In the genomic region with DNA sequence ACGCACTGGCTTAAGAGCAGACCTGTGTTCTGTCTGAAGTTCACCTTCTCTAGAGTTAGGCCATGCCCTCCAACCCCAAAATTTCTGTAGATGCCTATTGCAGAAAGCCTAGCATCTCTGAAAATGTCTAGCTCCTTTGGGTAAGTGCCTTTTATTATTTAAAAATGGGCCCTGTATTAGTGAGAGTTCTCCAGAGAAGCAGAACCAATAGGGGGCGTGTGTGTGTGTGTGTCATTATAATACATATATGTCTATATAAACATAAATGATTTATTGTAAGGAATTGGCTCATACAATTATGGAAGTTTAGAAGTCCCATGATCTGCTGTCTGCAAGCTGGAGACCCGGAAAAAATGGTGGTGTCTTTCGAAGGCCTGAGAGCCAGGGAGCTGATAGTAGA, we compare ENCODE assay signal across 21 cellular contexts.
A peak's percentile ranks its signal among the peaks of the same experiment; 100 is the strongest.
DNase-seq lines count a peak whose midpoint lies in the region; ATAC-seq and TF ChIP-seq lines count a peak whose summit lies in the region.
"Had no signal": no experiment of that assay in that cellular context is flagged by ENCODE, and none has a peak within 500 bp of the region (broad histone marks: within the 10 kb centered on the region; RNA-seq: fewer than 3 reads in every experiment).

No MANE protein-coding gene starts in this region.

- POLR2A ChIA-PET in AG04450 (lab: Yijun Ruan, JAX), result no interaction called here

- H2AFZ ChIP-seq in GM23248 (no peak overlapping the region), OCI-LY3 (ENCODE audit: low read depth, low read length) (no peak overlapping the region)

- no peak overlapping the region for H3K4me3 Mint-ChIP-seq in endodermal cell
- H3K4me3 Mint-ChIP-seq: activated CD4-positive, alpha-beta T cell treated with anti-CD3 and anti-CD28 coated beads, Interleukin-2, amount 10 ng/mL, durations not matched to agents 24 days and 14 days; effector memory CD8-positive, alpha-beta T cell; nephron progenitor cell had no signal

- 60 to 67% methylated on average over 4 of the region's 4 CpGs for WGBS in GM23248 (ENCODE audit: low coverage in 1 of 2, low lambda C conversion rate in 2 of 2, missing lambda C conversion rate in 2 of 2), 2 experiments
- WGBS in endodermal cell (ENCODE audit: insufficient coverage in 1 of 2, insufficient read length in 1 of 2), 2 experiments, result 89 to 91% methylated on average over 3 of the region's 4 CpGs
- WGBS in ovary, 3 donors, result 64 to 74% (median 71%) methylated on average over 4 of the region's 4 CpGs

- H3K79me2 ChIP-seq in GM23248 (ENCODE audit: insufficient read depth) (no peaks in the 10 kb centered on the region), OCI-LY3 (ENCODE audit: low read length) (no peaks in the 10 kb centered on the region)

- no peaks in the 10 kb centered on the region for H3K36me3 ChIP-seq in GM23248 (ENCODE audit: low read depth)
- no peaks in the 10 kb centered on the region for H3K36me3 ChIP-seq in OCI-LY3 (replicated peaks; ENCODE audit: low read depth, low read length)
- H3K36me3 ChIP-seq in endodermal cell (ENCODE audit: control insufficient read depth, insufficient read depth, low read length), result no peaks in the 10 kb centered on the region
- H3K36me3 ChIP-seq in ovary, result no peaks in the 10 kb centered on the region
- H3K36me3 ChIP-seq: right atrium auricular region had no signal

- H3K9me3 Mint-ChIP-seq in endodermal cell, result peaks cover 7% of the 10 kb centered on the region
- H3K9me3 Mint-ChIP-seq: activated CD4-positive, alpha-beta T cell treated with anti-CD3 and anti-CD28 coated beads, Interleukin-2, amount 10 ng/mL, durations not matched to agents 24 days and 14 days; effector memory CD8-positive, alpha-beta T cell had no signal

- H3K9me3 ChIP-seq in AG04450 (ENCODE audit: control insufficient read depth, insufficient read depth, low read length) (no peaks in the 10 kb centered on the region), GM23248 (ENCODE audit: low read depth) (no peaks in the 10 kb centered on the region), OCI-LY3 (ENCODE audit: insufficient read depth, low read length) (no peaks in the 10 kb centered on the region), endodermal cell (ENCODE audit: control insufficient read depth, low read length) (peaks cover 12% of the 10 kb centered on the region), ovary (no peaks in the 10 kb centered on the region)
- H3K9me3 ChIP-seq: body of pancreas, right atrium auricular region had no signal

- CTCF ChIA-PET in AG04450 (lab: Charles Lee), result interaction anchor here (1.2 to 1.9 kb wide), 2 partner anchors 14 to 348 kb away, joined by 3 to 16 read pairs; no protein-coding TSS in a partner anchor

- H3K27ac ChIP-seq in AG04450 (ENCODE audit: low read depth, low read length), result no peak overlapping the region
- H3K27ac ChIP-seq in GM23248, result no peak overlapping the region
- H3K27ac ChIP-seq in OCI-LY3 (ENCODE audit: low read length), result no peak overlapping the region
- no peak overlapping the region for H3K27ac ChIP-seq in endodermal cell (ENCODE audit: low read depth, low read length)
- no peak overlapping the region for H3K27ac ChIP-seq in ovary
- H3K27ac ChIP-seq: body of pancreas, right atrium auricular region had no signal

- no peaks in the 10 kb centered on the region for H3K36me3 Mint-ChIP-seq in endodermal cell (ENCODE audit: low read depth)

- no peak for TF ChIP-seq EP300 in ovary (IDR thresholded peaks at IDR 0.05)

- H3K27me3 Mint-ChIP-seq in endodermal cell (ENCODE audit: insufficient read depth), result peaks cover 16% of the 10 kb centered on the region

- H3K4me2 ChIP-seq in GM23248 (ENCODE audit: unreplicated experiment) (no peak overlapping the region), OCI-LY3 (ENCODE audit: low read length) (no peak overlapping the region)

- no peaks in the 10 kb centered on the region for H4K20me1 ChIP-seq in GM23248 (ENCODE audit: insufficient read depth)
- H4K20me1 ChIP-seq in OCI-LY3 (ENCODE audit: insufficient read depth, low read length), result no peaks in the 10 kb centered on the region

- peaks cover 8% of the 10 kb centered on the region; the same call in 1 of the 2 replicates for H3F3A ChIP-seq in GM23248 (ENCODE audit: insufficient read depth)

- in situ Hi-C loops in GM23248 (cut with MboI), result no loop called here

- H3K4me1 ChIP-seq in GM23248 (ENCODE audit: insufficient read depth), result peaks cover 11% of the 10 kb centered on the region
- no peaks in the 10 kb centered on the region for H3K4me1 ChIP-seq in OCI-LY3 (ENCODE audit: low read length)
- H3K4me1 ChIP-seq in endodermal cell (ENCODE audit: control insufficient read depth, insufficient read depth, low read length), result no peaks in the 10 kb centered on the region
- H3K4me1 ChIP-seq in ovary (ENCODE audit: insufficient read depth), result no peaks in the 10 kb centered on the region
- H3K4me1 ChIP-seq: body of pancreas, right atrium auricular region had no signal

- peaks cover 5% of the 10 kb centered on the region for H3K4me1 Mint-ChIP-seq in endodermal cell

- no peak overlapping the region for H3K27ac Mint-ChIP-seq in endodermal cell
- H3K27ac Mint-ChIP-seq: activated CD4-positive, alpha-beta T cell treated with anti-CD3 and anti-CD28 coated beads, Interleukin-2, amount 10 ng/mL, durations not matched to agents 24 days and 14 days; effector memory CD8-positive, alpha-beta T cell; nephron progenitor cell had no signal

- H3K4me3 ChIP-seq in AG04450 (ENCODE audit: low read depth, low read length), result no peak overlapping the region
- no peak overlapping the region for H3K4me3 ChIP-seq in GM23248
- no peak overlapping the region for H3K4me3 ChIP-seq in OCI-LY3 (ENCODE audit: low read length)
- H3K4me3 ChIP-seq in endodermal cell (ENCODE audit: low read length), result no peak overlapping the region
- H3K4me3 ChIP-seq in ovary, result no peak overlapping the region
- H3K4me3 ChIP-seq: body of pancreas, right atrium auricular region had no signal

- no peak overlapping the region for H3K9ac ChIP-seq in GM23248
- H3K9ac ChIP-seq in OCI-LY3 (ENCODE audit: low read length), result no peak overlapping the region
- H3K9ac ChIP-seq in endodermal cell (ENCODE audit: extremely low read depth, low read length, poor library complexity, severe bottlenecking), result no peak overlapping the region

- H3K27me3 ChIP-seq in AG04450 (ENCODE audit: control insufficient read depth, insufficient read depth, low read length), result no peaks in the 10 kb centered on the region
- no peaks in the 10 kb centered on the region for H3K27me3 ChIP-seq in GM23248 (replicated peaks; ENCODE audit: insufficient read depth)
- peaks cover 10% of the 10 kb centered on the region for H3K27me3 ChIP-seq in OCI-LY3 (ENCODE audit: low read depth, low read length)
- H3K27me3 ChIP-seq in endodermal cell (ENCODE audit: control insufficient read depth, insufficient read depth, low read length, poor library complexity, severe bottlenecking), result no peaks in the 10 kb centered on the region
- no peaks in the 10 kb centered on the region for H3K27me3 ChIP-seq in ovary
- H3K27me3 ChIP-seq: body of pancreas, right atrium auricular region had no signal

- 0 out of 2 replicates have a peak, but pooled peaks have one; percentile 21 for TF ChIP-seq CTCF in AG04450 (IDR thresholded peaks at IDR 0.05; ENCODE audit: low read depth, low read length)
- TF ChIP-seq CTCF in OCI-LY3 (IDR thresholded peaks at IDR 0.05; ENCODE audit: low read depth, low read length), result peak; percentile 42
- TF ChIP-seq CTCF in endodermal cell (conservative IDR thresholded peaks at IDR 0.05), result peak; percentile 34
- no peak for TF ChIP-seq CTCF in ovary (IDR thresholded peaks at IDR 0.05)

- no peaks in the 10 kb centered on the region for H3K9me2 ChIP-seq in GM23248 (ENCODE audit: insufficient read depth)

- TF ChIP-seq POLR2A in ovary (IDR thresholded peaks at IDR 0.05), result no peak

- ATAC-seq in sciatic nerve, result no peak
- no peak for ATAC-seq in HG03469 (IDR thresholded peaks at IDR 0.05; ENCODE audit: unreplicated experiment)
- ATAC-seq: body of pancreas; effector memory CD8-positive, alpha-beta T cell had no signal

- DNase-seq in AG04450 (ENCODE audit: low read depth, low spot score), result no peak
- DNase-seq in GM23248, result peak; percentile 30
- no peak for DNase-seq in endodermal cell
- DNase-seq in ovary, result no peak
- DNase-seq in NCI-H2171 (lab: John Stamatoyannopoulos, UW), result no peak
- no peak for DNase-seq in sciatic nerve (ENCODE audit: low spot score)
- DNase-seq: activated CD4-positive, alpha-beta T cell treated with anti-CD3 and anti-CD28 coated beads, Interleukin-2, amount 10 ng/mL, durations not matched to agents 24 days and 14 days; activated naive CD4-positive, alpha-beta T cell treated with anti-CD3 and anti-CD28 coated beads, Interleukin-2, amount 50 U/mL, for 16 hours; AML-193; body of pancreas; effector memory CD8-positive, alpha-beta T cell; mesendoderm; NCI-H2029 treated with DMSO at 0.1 percent for 48 hours; NCI-H524; nephron progenitor cell; Right ventricle myocardium superior; stimulated activated CD4-positive, alpha-beta T cell treated with anti-CD3 and anti-CD28 coated beads, Interleukin-1b, Interleukin-23, amount 100 ng/mL, for 48 hours; substantia nigra had no signal

- intact Hi-C loops in ovary (cut with DNase I) (loop anchor here in 3 of 4 donors (10.0 kb wide), 2 partner anchors 61 to 301 kb away; no protein-coding TSS in a partner anchor), sciatic nerve (cut with DNase I) (no loop called here)

Comparison
In these comparisons a context has a peak if more than half of its experiments do, and no peak if none do; other contexts are left out.
1. CTCF ChIP-seq: peak in AG04450 (single experiment), OCI-LY3 (single experiment) and endodermal cell (single experiment); none in ovary (0 of 3).